ENCODE assay signal across 8 cellular contexts in genomic region chr12:10213168-10214130, GRCh38. TPM values are rescaled to one million over a fixed set of nuclear protein-coding genes. Genes with fewer than 3 reads are reported as not detected.
DNase-seq lines count a peak whose midpoint lies in the region; ATAC-seq and TF ChIP-seq lines count a peak whose summit lies in the region.

No MANE protein-coding gene starts in this region.

- intact Hi-C loops in heart right ventricle (cut with DNase I), result loop anchor here in 5 of 10 donors (2.0 to 10.0 kb wide), 4 partner anchors 149 to 511 kb away; partner anchors contain the start of gene YBX3 (in 5 of the 5)
- intact Hi-C loops in tibial artery (cut with DNase I; ENCODE audit: low total_unique reads), result loop anchor here (5.0 to 10.0 kb wide), 3 partner anchors 151 to 1519 kb away; partner anchors contain the start of genes RIMKLB and YBX3

- H3K23ac ChIP-seq in trophoblast cell (ENCODE audit: low read length), result no peak overlapping the region

- peak; percentile 69 for DNase-seq in T follicular helper cell (ENCODE audit: low read depth)
- DNase-seq in activated naive CD8-positive, alpha-beta T cell treated with anti-CD3 and anti-CD28 coated beads, Interleukin-2, amount 50 U/mL, for 24 hours, result peak; percentile 77
- DNase-seq in heart right ventricle, result peak; percentile 72 to 76
- DNase-seq in trophoblast cell, result peak; percentile 69 to 76
- DNase-seq in tibial artery, result peak; percentile 88 to 94

- peak overlapping the region; percentile 6 for H4K12ac ChIP-seq in trophoblast cell (ENCODE audit: low read depth, low read length)

- no peaks in the 10 kb centered on the region for H3K9me3 Mint-ChIP-seq in activated naive CD8-positive, alpha-beta T cell treated with anti-CD3 and anti-CD28 coated beads, Interleukin-2, amount 50 U/mL, for 24 hours

- H3K4me2 ChIP-seq in BLaER1 treated with 17β-estradiol and CSF1 and Interleukin-3, amounts not matched to agents 10 nM and 100 nM, result peak overlapping the region; percentile 70 to 97 (median 91)
- peak overlapping the region; percentile 81 for H3K4me2 ChIP-seq in trophoblast cell (ENCODE audit: low read length)

- H2BK120ac ChIP-seq in trophoblast cell (ENCODE audit: insufficient read depth, low read length, poor library complexity), result peak overlapping the region; percentile 13

- peaks cover 0 to 13% (median under 1%) of the 10 kb centered on the region in 11 experiments; a peak in 8 of 22 replicates for H3K36me3 ChIP-seq in BLaER1 treated with 17β-estradiol and CSF1 and Interleukin-3, amounts not matched to agents 10 nM and 100 nM
- H3K36me3 ChIP-seq in HUES64 (ENCODE audit: insufficient read depth, low read length) (peaks cover 6% of the 10 kb centered on the region), heart right ventricle (peaks cover 0 to 27% (median 7%) of the 10 kb centered on the region in 9 donors), trophoblast cell (ENCODE audit: control insufficient read depth in 1 of 2, insufficient read depth in 2 of 2, low read length in 2 of 2) (peaks cover 0 to 3% of the 10 kb centered on the region in 2 experiments), tibial artery (peaks cover 6 to 9% (median 8%) of the 10 kb centered on the region in 3 donors)

- H3K27ac ChIP-seq in BLaER1 treated with 17β-estradiol and CSF1 and Interleukin-3, amounts not matched to agents 10 nM and 100 nM, result peak overlapping the region; percentile 68 to 95 (median 86)
- peak overlapping the region; percentile 98 for H3K27ac ChIP-seq in HUES64 (ENCODE audit: low read depth, low read length)
- H3K27ac ChIP-seq in heart right ventricle, result peak overlapping the region; percentile 95 to 100 (median 99)
- H3K27ac ChIP-seq in trophoblast cell (ENCODE audit: low read depth, low read length), result peak overlapping the region; percentile 80
- peak overlapping the region; percentile 100 for H3K27ac ChIP-seq in tibial artery

- H3K4me3 Mint-ChIP-seq in activated naive CD8-positive, alpha-beta T cell treated with anti-CD3 and anti-CD28 coated beads, Interleukin-2, amount 50 U/mL, for 24 hours, result peak overlapping the region; percentile 84

- peaks cover 12 to 20% (median 16%) of the 10 kb centered on the region in 10 experiments for H3K4me1 ChIP-seq in BLaER1 treated with 17β-estradiol and CSF1 and Interleukin-3, amounts not matched to agents 10 nM and 100 nM
- H3K4me1 ChIP-seq in HUES64 (ENCODE audit: insufficient read depth, low read length) (peaks cover 20% of the 10 kb centered on the region), heart right ventricle (peaks cover 0 to 50% (median 34%) of the 10 kb centered on the region in 9 donors), trophoblast cell (ENCODE audit: control insufficient read depth in 1 of 2, insufficient read depth in 2 of 2, low read length in 2 of 2) (peaks cover 2 to 7% of the 10 kb centered on the region in 2 experiments), tibial artery (peaks cover 0 to 43% (median 15%) of the 10 kb centered on the region in 4 donors)

- peaks cover 3% of the 10 kb centered on the region for H3K79me2 ChIP-seq in trophoblast cell (ENCODE audit: control insufficient read depth, insufficient read depth, low read length, poor library complexity)

- peak overlapping the region; percentile 59 for H2BK5ac ChIP-seq in trophoblast cell (ENCODE audit: low read depth, low read length, poor library complexity)

- H4K8ac ChIP-seq in trophoblast cell (ENCODE audit: low read depth, low read length), result peak overlapping the region; percentile 59

- H3K27me3 ChIP-seq in BLaER1 treated with 17β-estradiol and CSF1 and Interleukin-3, amounts not matched to agents 10 nM and 100 nM, result peaks cover 0 to 7% (median 0%) of the 10 kb centered on the region in 11 experiments; a peak in 2 of 22 replicates
- H3K27me3 ChIP-seq in HUES64 (ENCODE audit: insufficient read depth, low read length), result no peaks in the 10 kb centered on the region
- no peaks in the 10 kb centered on the region for H3K27me3 ChIP-seq in heart right ventricle
- no peaks in the 10 kb centered on the region for H3K27me3 ChIP-seq in trophoblast cell (ENCODE audit: insufficient read depth, low read length)
- no peaks in the 10 kb centered on the region for H3K27me3 ChIP-seq in tibial artery

- TF ChIP-seq CTCF in heart right ventricle (IDR thresholded peaks at IDR 0.05) (no peak), tibial artery (IDR thresholded peaks at IDR 0.05) (no peak)

- peaks cover 37% of the 10 kb centered on the region for H3K4me1 Mint-ChIP-seq in activated naive CD8-positive, alpha-beta T cell treated with anti-CD3 and anti-CD28 coated beads, Interleukin-2, amount 50 U/mL, for 24 hours

- peaks cover 11% of the 10 kb centered on the region for H3K79me1 ChIP-seq in trophoblast cell (ENCODE audit: low read length)

- peak overlapping the region; percentile 74 for H2AFZ ChIP-seq in trophoblast cell (ENCODE audit: insufficient read depth, low read length, poor library complexity)

- H3K4me3 ChIP-seq in BLaER1 treated with 17β-estradiol and CSF1 and Interleukin-3, amounts not matched to agents 10 nM and 100 nM, result peak overlapping the region; percentile 63 to 86 (median 76)
- peak overlapping the region; percentile 82 for H3K4me3 ChIP-seq in HUES64 (ENCODE audit: low read length)
- H3K4me3 ChIP-seq in heart right ventricle, result peak overlapping the region; percentile 64 to 93 (median 83)
- peak overlapping the region; percentile 87 for H3K4me3 ChIP-seq in trophoblast cell (ENCODE audit: low read depth, low read length)
- H3K4me3 ChIP-seq in tibial artery, result peak overlapping the region; percentile 93

- H3K9me3 ChIP-seq in BLaER1 treated with 17β-estradiol and CSF1 and Interleukin-3, amounts not matched to agents 10 nM and 100 nM (replicated peaks in 1 of 11), result peaks cover 0 to 6% (median 0%) of the 10 kb centered on the region in 11 experiments; a peak in 2 of 22 replicates
- H3K9me3 ChIP-seq in HUES64 (ENCODE audit: insufficient read depth, low read depth, low read length) (no peaks in the 10 kb centered on the region), heart right ventricle (no peaks in the 10 kb centered on the region), trophoblast cell (ENCODE audit: insufficient read depth, low read depth, low read length) (no peaks in the 10 kb centered on the region), tibial artery (no peaks in the 10 kb centered on the region)

- WGBS in HUES64, result 1% methylated on average over 46 of the region's 47 CpGs
- WGBS in heart right ventricle, 2 donors, result 1% methylated on average over 47 of the region's 47 CpGs
- WGBS in trophoblast cell (ENCODE audit: extremely low coverage, insufficient coverage, insufficient read length), result no CpG with 5 or more reads among the region's 47 CpGs

- no peak overlapping the region for H2BK12ac ChIP-seq in trophoblast cell (ENCODE audit: low read length)

- H3K4ac ChIP-seq in trophoblast cell (ENCODE audit: low read depth, low read length), result peak overlapping the region; percentile 17

- peak overlapping the region; percentile 72 to 95 (median 87) for H3K9ac ChIP-seq in BLaER1 treated with 17β-estradiol and CSF1 and Interleukin-3, amounts not matched to agents 10 nM and 100 nM
- peak overlapping the region; percentile 79 for H3K9ac ChIP-seq in HUES64 (ENCODE audit: low read depth, low read length)
- H3K9ac ChIP-seq in trophoblast cell (ENCODE audit: low read length), result peak overlapping the region; percentile 82

- H3K36me3 Mint-ChIP-seq in activated naive CD8-positive, alpha-beta T cell treated with anti-CD3 and anti-CD28 coated beads, Interleukin-2, amount 50 U/mL, for 24 hours (ENCODE audit: low read depth), result no peaks in the 10 kb centered on the region

- peaks cover 0 to 26% (median 0%) of the 10 kb centered on the region in 11 experiments; a peak in 4 of 22 replicates for H4K20me1 ChIP-seq in BLaER1 treated with 17β-estradiol and CSF1 and Interleukin-3, amounts not matched to agents 10 nM and 100 nM

- peak overlapping the region; percentile 20 for H2AK5ac ChIP-seq in trophoblast cell (ENCODE audit: low read length)

- ATAC-seq in GM19397 (IDR thresholded peaks at IDR 0.05; ENCODE audit: unreplicated experiment), result peak; percentile 49
- peak; percentile 59 for ATAC-seq in activated naive CD8-positive, alpha-beta T cell treated with anti-CD3 and anti-CD28 coated beads, Interleukin-2, amount 50 U/mL, for 24 hours
- ATAC-seq in heart right ventricle, result peak; percentile 45 to 68 (median 59)

- peaks cover 3% of the 10 kb centered on the region for H3K27me3 Mint-ChIP-seq in activated naive CD8-positive, alpha-beta T cell treated with anti-CD3 and anti-CD28 coated beads, Interleukin-2, amount 50 U/mL, for 24 hours

- H4K91ac ChIP-seq in trophoblast cell (ENCODE audit: low read depth, low read length), result peak overlapping the region; percentile 78

- H3K27ac Mint-ChIP-seq in activated naive CD8-positive, alpha-beta T cell treated with anti-CD3 and anti-CD28 coated beads, Interleukin-2, amount 50 U/mL, for 24 hours, result peak overlapping the region; percentile 88

- H3K14ac ChIP-seq in trophoblast cell (ENCODE audit: low read length), result peak overlapping the region; percentile 71

- H3K18ac ChIP-seq in trophoblast cell (ENCODE audit: low read length), result peak overlapping the region; percentile 76

RNA-seq across cellular contexts. Expression of gene GABARAPL1, which starts 0.8 kb away (rescaled TPM):
- 37.3 TPM for polyA plus RNA-seq in HUES64 (2013, experiment 1 of 2)
- 51.2 TPM for polyA plus RNA-seq in HUES64 (2013, experiment 2 of 2)
- total RNA-seq in heart right ventricle, result 100 to 1,000 TPM; 285 to 512 (median 413) TPM
- polyA plus RNA-seq in heart right ventricle, result 100 to 1,000 TPM; 111 to 177 TPM
- 84.3 and 86.6 TPM in 2 replicates for polyA plus RNA-seq in trophoblast cell (2013)

RNA-seq across cellular contexts. Expression of gene TMEM52B, which starts 34.6 kb away (rescaled TPM):
- polyA plus RNA-seq in HUES64 (2013, experiment 1 of 2), result not detected
- polyA plus RNA-seq in HUES64 (2013, experiment 2 of 2), result not detected
- total RNA-seq in heart right ventricle, result not detected
- polyA plus RNA-seq in heart right ventricle, result under 1 TPM in 1 of 2 donors, not detected in 1; 0.03 TPM
- 2.4 and 2.7 TPM in 2 replicates for polyA plus RNA-seq in trophoblast cell (2013)

RNA-seq across cellular contexts. Expression of gene OLR1, which starts 41.5 kb away (rescaled TPM):
- not detected for polyA plus RNA-seq in HUES64 (2013, experiment 1 of 2)
- 0.51 TPM for polyA plus RNA-seq in HUES64 (2013, experiment 2 of 2)
- 1 to 10 TPM in 2 of 10 donors, under 1 TPM in 7, not detected in 1; 0.26 to 2.2 (median 0.49) TPM for total RNA-seq in heart right ventricle
- under 1 TPM in 1 of 2 donors, not detected in 1; 0.07 TPM for polyA plus RNA-seq in heart right ventricle
- polyA plus RNA-seq in trophoblast cell (2013), result 13.8 and 15.0 TPM in 2 replicates

Comparison
In these comparisons a context has a peak if more than half of its experiments do, and no peak if none do; other contexts are left out.
1. Peak in every context shown above with its lines: DNase-seq, ATAC-seq, H3K4me3 ChIP-seq and H3K27ac ChIP-seq.